Comparison of ENCODE assay signal across 10 cellular contexts in genomic region chr3:30282052-30282708, GRCh38.
DNase-seq lines count a peak whose midpoint lies in the region; ATAC-seq, FAIRE-seq and TF ChIP-seq lines count a peak whose summit lies in the region.
"Had no signal": no experiment of that assay in that cellular context is flagged by ENCODE, and none has a peak within 500 bp of the region (broad histone marks: within the 10 kb centered on the region; RNA-seq: fewer than 3 reads in every experiment).

No MANE protein-coding gene starts in this region.

- no peaks in the 10 kb centered on the region for H3K23me2 ChIP-seq in H1 (ENCODE audit: low read depth, low read length)

- no peak overlapping the region for H4K8ac ChIP-seq in H1 (ENCODE audit: extremely low read depth, insufficient read depth, low read length)

- TF ChIP-seq POLR2A in H1 (IDR thresholded peaks at IDR 0.05; ENCODE audit: control extremely low read depth in 1 of 2, low read depth in 2 of 2, low read length in 2 of 2) = no peak

- no peak for TF ChIP-seq RAD21 in H1 (IDR thresholded peaks at IDR 0.05 in 1 of 2, conservative IDR thresholded peaks at IDR 0.05 in 1 of 2; ENCODE audit: low read depth in 2 of 2, low read length in 2 of 2)

- H3K27ac ChIP-seq in H1 (ENCODE audit: low read depth, low read length) = no peak overlapping the region
- peak overlapping the region; percentile 39 for H3K27ac ChIP-seq in muscle layer of colon (ENCODE audit: low read depth, low read length)

- DNase-seq in COLO829 (ENCODE audit: low spot score) (peak; percentile 63), NCI-H226 (peak; percentile 72), H1 (ENCODE audit: low read depth in 1 of 2, low spot score in 2 of 2) (peak in 1 of 2 experiments; percentile 59), NCI-H748 treated with DMSO at 0.1 percent for 48 hours (lab: John Stamatoyannopoulos, UW) (no peak), NCI-H187 treated with DMSO at 0.1 percent for 48 hours (lab: John Stamatoyannopoulos, UW) (no peak), SIG-M5 treated with dmso at 0.1 percent for 504 hours (lab: John Stamatoyannopoulos, UW; ENCODE audit: unreplicated experiment) (no peak)
- DNase-seq: GF-D8, NCI-H1930 had no signal

- TF ChIP-seq EP300 in H1 (IDR thresholded peaks at IDR 0.05; ENCODE audit: borderline replicate concordance in 1 of 2, low read depth in 2 of 2, low read length in 2 of 2) = no peak

- H3K14ac ChIP-seq in H1 (ENCODE audit: insufficient read length) = no peak overlapping the region

- no peaks in the 10 kb centered on the region for H3K79me2 ChIP-seq in H1 (ENCODE audit: control insufficient read depth in 1 of 2, insufficient read depth in 2 of 2, low read length in 2 of 2)

- no peak overlapping the region for H2BK15ac ChIP-seq in H1 (ENCODE audit: low read length)

- H3K27me3 ChIP-seq in H1 (replicated peaks in 1 of 4; ENCODE audit: control insufficient read depth in 3 of 4, extremely low read depth in 1 of 4, insufficient read depth in 3 of 4, low read length in 3 of 4) (no peaks in the 10 kb centered on the region), muscle layer of colon (ENCODE audit: control insufficient read depth in 1 of 2, insufficient read depth in 2 of 2, low read length in 2 of 2) (no peaks in the 10 kb centered on the region)

- no peak overlapping the region for H4K91ac ChIP-seq in H1 (replicated peaks; ENCODE audit: insufficient read length, low read length)

- no peak for ATAC-seq in activated CD4-positive, CD25-positive, alpha-beta regulatory T cell treated with anti-CD3 and anti-CD28 coated beads, Interleukin-2, amount 50 U/mL, for 24 hours

- H3K4me3 ChIP-seq in H1 (ENCODE audit: extremely low read depth in 1 of 4, insufficient read depth in 2 of 4, low read depth in 3 of 4, low read length in 4 of 4) (peak overlapping the region in 1 of 4 experiments; percentile 24; a peak in 1 of 8 replicates), muscle layer of colon (ENCODE audit: low read depth in 1 of 2, low read length in 2 of 2) (no peak overlapping the region)

- TF ChIP-seq CTCF in H1 (IDR thresholded peaks at IDR 0.05; ENCODE audit: control extremely low read depth in 1 of 3, insufficient read depth in 1 of 3, low read depth in 1 of 3, low read length in 3 of 3) = no peak

- no peak overlapping the region for H2BK12ac ChIP-seq in H1 (ENCODE audit: low read depth, low read length)

- H3K4me2 ChIP-seq in H1 (ENCODE audit: insufficient read depth in 1 of 2, low read depth in 2 of 2, low read length in 2 of 2) = peak overlapping the region in 1 of 2 experiments; percentile 31; a peak in 1 of 4 replicates

- CTCF ChIA-PET in H1 (lab: Charles Lee; ENCODE audit: partially characterized antibody) = no interaction called here

- H3K56ac ChIP-seq in H1 (replicated peaks; ENCODE audit: insufficient read length, low read depth, low read length) = no peak overlapping the region

- no peak overlapping the region for H3K4ac ChIP-seq in H1 (replicated peaks; ENCODE audit: insufficient read length, low read depth, low read length)

- no peak overlapping the region for H2BK20ac ChIP-seq in H1 (ENCODE audit: low read length)

- peaks cover 7 to 14% of the 10 kb centered on the region in 2 experiments for H3K9me3 ChIP-seq in H1 (ENCODE audit: insufficient read depth in 2 of 2, low read depth in 1 of 2, low read length in 1 of 2)
- H3K9me3 ChIP-seq in muscle layer of colon (ENCODE audit: low read length) = no peaks in the 10 kb centered on the region

- no peak overlapping the region for H3K18ac ChIP-seq in H1 (ENCODE audit: extremely low read depth, low read length)

- FAIRE-seq in H1 (lab: Jason Lieb, UNC) = peak; percentile 65

- POLR2A ChIA-PET in H1 (lab: Charles Lee; ENCODE audit: partially characterized antibody) = no interaction called here

- no peaks in the 10 kb centered on the region for H4K20me1 ChIP-seq in H1 (replicated peaks in 1 of 2; ENCODE audit: control insufficient read depth in 1 of 2, insufficient read depth in 2 of 2, low read length in 2 of 2)

- H3K4me1 ChIP-seq in H1 (replicated peaks in 1 of 4; ENCODE audit: control insufficient read depth in 3 of 4, insufficient read depth in 4 of 4, low read length in 3 of 4) (peaks cover 0 to 6% (median under 1%) of the 10 kb centered on the region in 4 experiments; a peak in 2 of 7 replicates), muscle layer of colon (ENCODE audit: insufficient read depth, low read length) (peaks cover 14% of the 10 kb centered on the region)

- no peak overlapping the region for H2AFZ ChIP-seq in H1 (ENCODE audit: low read length)

- H4K5ac ChIP-seq in H1 (ENCODE audit: insufficient read length, low read depth, low read length) = no peak overlapping the region

- no peak overlapping the region for H3K23ac ChIP-seq in H1 (ENCODE audit: insufficient read length)

- no peak overlapping the region for H2AK5ac ChIP-seq in H1 (ENCODE audit: low read depth, low read length)

- H3K9ac ChIP-seq in H1 (replicated peaks in 1 of 4; ENCODE audit: extremely low read depth in 1 of 4, low read depth in 3 of 4, low read length in 3 of 4) (no peak overlapping the region), muscle layer of colon (ENCODE audit: low read length) (no peak overlapping the region)

- no peak overlapping the region for H2BK120ac ChIP-seq in H1 (replicated peaks; ENCODE audit: low read depth, low read length)

- H3K36me3 ChIP-seq in H1 (ENCODE audit: control insufficient read depth in 2 of 4, insufficient read depth in 4 of 4, low read length in 3 of 4) (peaks cover 0 to 3% (median 0%) of the 10 kb centered on the region in 4 experiments; a peak in 2 of 8 replicates), muscle layer of colon (ENCODE audit: insufficient read depth, low read length) (no peaks in the 10 kb centered on the region)

- 43% methylated on average over 3 of the region's 3 CpGs; no CpG with 5 or more reads in 1 of the 2 experiments for WGBS in H1 (ENCODE audit: extremely low coverage in 1 of 2, insufficient coverage in 1 of 2, insufficient read length in 1 of 2, insufficient replicate concordance in 2 of 2, low coverage in 1 of 2, low lambda C conversion rate in 2 of 2, missing lambda C conversion rate in 1 of 2), 2 experiments

- no peak overlapping the region for H2BK5ac ChIP-seq in H1 (ENCODE audit: low read depth, low read length)

- no peaks in the 10 kb centered on the region for H3K79me1 ChIP-seq in H1 (ENCODE audit: low read depth, low read length)

Comparison
In these comparisons a context has a peak if more than half of its experiments do, and no peak if none do; other contexts are left out.
1. DNase-seq: peak in COLO829 (single experiment) and NCI-H226 (single experiment); none in NCI-H748 treated with DMSO at 0.1 percent for 48 hours (single experiment), NCI-H187 treated with DMSO at 0.1 percent for 48 hours (single experiment) and SIG-M5 treated with dmso at 0.1 percent for 504 hours (single experiment).